Comparison of ENCODE assay signal across 7 cellular contexts in genomic region chr20:46128310-46129151, GRCh38. TPM values are rescaled to one million over a fixed set of nuclear protein-coding genes. Genes with fewer than 3 reads are reported as not detected.
DNase-seq lines count a peak whose midpoint lies in the region; ATAC-seq and TF ChIP-seq lines count a peak whose summit lies in the region.

No MANE protein-coding gene starts in this region.

- H3K4me1 Mint-ChIP-seq in neural progenitor cell, result no peaks in the 10 kb centered on the region

- H2AFZ ChIP-seq in neural progenitor cell (replicated peaks), result no peak overlapping the region

- DNase-seq in GM12865 (ENCODE audit: low read depth), result no peak
- peak; percentile 29 for DNase-seq in NCI-H1694 (lab: John Stamatoyannopoulos, UW)
- DNase-seq in dorsolateral prefrontal cortex, result peak in 9 of 10 donors; percentile 40 to 69 (median 58)
- peak; percentile 75 for DNase-seq in neural progenitor cell (ENCODE audit: low spot score)
- DNase-seq in HK-2 (ENCODE audit: unreplicated experiment), result no peak
- DNase-seq in central memory CD4-positive, alpha-beta T cell, result no peak

- H4K20me1 ChIP-seq in neural progenitor cell (ENCODE audit: low read depth), result no peaks in the 10 kb centered on the region

- H3K79me2 ChIP-seq in neural progenitor cell (ENCODE audit: low read depth), result no peaks in the 10 kb centered on the region

- no peak overlapping the region for H3K9ac ChIP-seq in neural progenitor cell

- H3K4me2 ChIP-seq in neural progenitor cell, result no peak overlapping the region

- ATAC-seq in GM21717 (IDR thresholded peaks at IDR 0.05; ENCODE audit: unreplicated experiment), result no peak

- H3K27ac ChIP-seq in dorsolateral prefrontal cortex (peak overlapping the region in 5 of 59 donors; percentile 24 to 91 (median 40)), neural progenitor cell (no peak overlapping the region)

- intact Hi-C loops in dorsolateral prefrontal cortex (cut with DNase I), result loop anchor here in 1 of 2 donors (2.0 to 5.0 kb wide), 2 partner anchors 220 to 309 kb away; no protein-coding TSS in a partner anchor

- peak; percentile 52 for TF ChIP-seq CTCF in GM12865 (IDR thresholded peaks at IDR 0.05; ENCODE audit: insufficient read depth, low read depth, low read length, missing control alignments)
- peak; percentile 15 to 79 (median 71) for TF ChIP-seq CTCF in dorsolateral prefrontal cortex (IDR thresholded peaks at IDR 0.05 in 54 of 56, conservative IDR thresholded peaks at IDR 0.05 in 2 of 56; ENCODE audit: low read depth in 1 of 56, partially characterized antibody in 56 of 56)
- TF ChIP-seq CTCF in neural progenitor cell (IDR thresholded peaks at IDR 0.05), result peak; percentile 80

- H3K27ac Mint-ChIP-seq in neural progenitor cell, result no peak overlapping the region

- H3K36me3 ChIP-seq in neural progenitor cell, result no peaks in the 10 kb centered on the region

- no peak overlapping the region for H3K4me3 ChIP-seq in GM12865 (ENCODE audit: low read depth, low read length)
- H3K4me3 ChIP-seq in dorsolateral prefrontal cortex, result peak overlapping the region in 9 of 59 donors; percentile 11 to 44 (median 29)
- no peak overlapping the region for H3K4me3 ChIP-seq in neural progenitor cell

- H3K4me1 ChIP-seq in neural progenitor cell, result no peaks in the 10 kb centered on the region

- H3K27me3 Mint-ChIP-seq in neural progenitor cell (ENCODE audit: insufficient read depth, low read depth), result peaks cover 18% of the 10 kb centered on the region

- no peaks in the 10 kb centered on the region for H3K36me3 Mint-ChIP-seq in neural progenitor cell

- no peaks in the 10 kb centered on the region for H3K9me3 Mint-ChIP-seq in neural progenitor cell

- no peaks in the 10 kb centered on the region for H3K9me3 ChIP-seq in neural progenitor cell (ENCODE audit: low read depth)

- no peak overlapping the region for H3K4me3 Mint-ChIP-seq in neural progenitor cell

- H3K27me3 ChIP-seq in dorsolateral prefrontal cortex, result peaks cover 0 to 15% (median 0%) of the 10 kb centered on the region in 45 donors
- H3K27me3 ChIP-seq in neural progenitor cell, result peaks cover 31% of the 10 kb centered on the region

- H3F3A ChIP-seq in neural progenitor cell (ENCODE audit: low read depth), result no peaks in the 10 kb centered on the region

RNA-seq across cellular contexts. Expression of gene CD40, which starts 10.4 kb away (rescaled TPM):
- total RNA-seq in dorsolateral prefrontal cortex (10 to 100 TPM in 5 of 120 experiments, 1 to 10 TPM in 115; 1.9 to 12.6 (median 5.2) TPM), neural progenitor cell (ENCODE audit: low replicate concordance) (11.0 and 14.0 TPM in 2 replicates)

RNA-seq across cellular contexts. Expression of gene NCOA5, which starts 38.8 kb away (rescaled TPM):
- 10 to 100 TPM; 13.5 to 36.9 (median 24.1) TPM for total RNA-seq in dorsolateral prefrontal cortex
- 10.3 and 18.4 TPM in 2 replicates for total RNA-seq in neural progenitor cell (ENCODE audit: low replicate concordance)

Comparison
In these comparisons a context has a peak if more than half of its experiments do, and no peak if none do; other contexts are left out.
1. DNase-seq: peak in NCI-H1694 (single experiment), dorsolateral prefrontal cortex (9 of 10) and neural progenitor cell (single experiment); none in GM12865 (single experiment), HK-2 (single experiment) and central memory CD4-positive, alpha-beta T cell (single experiment).
2. Peak in every context shown above with its lines, with median percentiles within 50 percentile points of each other: CTCF ChIP-seq.